ENCODE assay signal across 1 cellular context in the genomic region with DNA sequence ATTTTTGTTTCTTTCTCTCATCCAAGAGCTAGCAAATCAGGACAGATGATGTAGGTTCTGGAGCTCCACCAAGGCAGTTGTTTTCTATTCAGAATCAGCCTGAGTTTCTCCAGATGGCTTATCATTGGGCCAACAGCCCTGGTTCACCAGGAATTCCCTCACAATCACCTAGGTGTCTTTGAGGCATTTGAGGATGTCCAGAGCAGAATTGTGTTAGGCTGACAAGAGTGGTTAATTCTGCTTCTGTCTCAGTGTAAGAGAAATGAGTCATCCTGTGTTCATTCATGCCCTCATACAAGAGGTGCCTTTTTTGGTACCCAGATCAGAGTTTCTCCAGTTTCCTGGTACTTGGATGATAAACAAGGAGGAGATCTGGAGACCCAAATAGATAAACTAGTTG.
TF ChIP-seq lines count a peak whose summit lies in the region.

No MANE protein-coding gene starts in this region.

TF ChIP-seq in GM23338, 12 proteins besides CTCF, POLR2A, EP300 and RAD21 (continued from another document):
- TF ChIP-seq, protein P1, sequence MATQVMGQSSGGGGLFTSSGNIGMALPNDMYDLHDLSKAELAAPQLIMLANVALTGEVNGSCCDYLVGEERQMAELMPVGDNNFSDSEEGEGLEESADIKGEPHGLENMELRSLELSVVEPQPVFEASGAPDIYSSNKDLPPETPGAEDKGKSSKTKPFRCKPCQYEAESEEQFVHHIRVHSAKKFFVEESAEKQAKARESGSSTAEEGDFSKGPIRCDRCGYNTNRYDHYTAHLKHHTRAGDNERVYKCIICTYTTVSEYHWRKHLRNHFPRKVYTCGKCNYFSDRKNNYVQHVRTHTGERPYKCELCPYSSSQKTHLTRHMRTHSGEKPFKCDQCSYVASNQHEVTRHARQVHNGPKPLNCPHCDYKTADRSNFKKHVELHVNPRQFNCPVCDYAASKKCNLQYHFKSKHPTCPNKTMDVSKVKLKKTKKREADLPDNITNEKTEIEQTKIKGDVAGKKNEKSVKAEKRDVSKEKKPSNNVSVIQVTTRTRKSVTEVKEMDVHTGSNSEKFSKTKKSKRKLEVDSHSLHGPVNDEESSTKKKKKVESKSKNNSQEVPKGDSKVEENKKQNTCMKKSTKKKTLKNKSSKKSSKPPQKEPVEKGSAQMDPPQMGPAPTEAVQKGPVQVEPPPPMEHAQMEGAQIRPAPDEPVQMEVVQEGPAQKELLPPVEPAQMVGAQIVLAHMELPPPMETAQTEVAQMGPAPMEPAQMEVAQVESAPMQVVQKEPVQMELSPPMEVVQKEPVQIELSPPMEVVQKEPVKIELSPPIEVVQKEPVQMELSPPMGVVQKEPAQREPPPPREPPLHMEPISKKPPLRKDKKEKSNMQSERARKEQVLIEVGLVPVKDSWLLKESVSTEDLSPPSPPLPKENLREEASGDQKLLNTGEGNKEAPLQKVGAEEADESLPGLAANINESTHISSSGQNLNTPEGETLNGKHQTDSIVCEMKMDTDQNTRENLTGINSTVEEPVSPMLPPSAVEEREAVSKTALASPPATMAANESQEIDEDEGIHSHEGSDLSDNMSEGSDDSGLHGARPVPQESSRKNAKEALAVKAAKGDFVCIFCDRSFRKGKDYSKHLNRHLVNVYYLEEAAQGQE (IDR thresholded peaks at IDR 0.05; ENCODE audit: unreplicated experiment), result no peak
- no peak for TF ChIP-seq CREB1 (CRISPR knock-in tag; IDR thresholded peaks at IDR 0.05; ENCODE audit: low read depth)
